Comparison of ENCODE assay signal across 7 cellular contexts in genomic region chr11:66289548-66290331, GRCh38. TPM values are rescaled to one million over a fixed set of nuclear protein-coding genes. Genes with fewer than 3 reads are reported as not detected.
A peak's percentile ranks its signal among the peaks of the same experiment; 100 is the strongest.
DNase-seq lines count a peak whose midpoint lies in the region; ATAC-seq and TF ChIP-seq lines count a peak whose summit lies in the region.

No MANE protein-coding gene starts in this region.

- peaks cover 24% of the 10 kb centered on the region for H3K4me1 ChIP-seq in NT2/D1 (ENCODE audit: insufficient read depth, insufficient read length)
- H3K4me1 ChIP-seq in trophoblast cell (ENCODE audit: control insufficient read depth in 1 of 2, insufficient read depth in 2 of 2, low read length in 2 of 2), result peaks cover 12 to 15% of the 10 kb centered on the region in 2 experiments
- no peaks in the 10 kb centered on the region for H3K4me1 ChIP-seq in urinary bladder (ENCODE audit: insufficient read depth)

- no peak overlapping the region for H2BK12ac ChIP-seq in trophoblast cell (ENCODE audit: low read length)

- H3K4me1 Mint-ChIP-seq in glutamatergic neuron (ENCODE audit: low read depth, unreplicated experiment), result peaks cover 34% of the 10 kb centered on the region

- H3K14ac ChIP-seq in trophoblast cell (ENCODE audit: low read length), result peak overlapping the region; percentile 45

- H2BK120ac ChIP-seq in trophoblast cell (ENCODE audit: insufficient read depth, low read length, poor library complexity), result no peak overlapping the region

- H3K79me1 ChIP-seq in trophoblast cell (ENCODE audit: low read length), result peaks cover 8% of the 10 kb centered on the region

- peak overlapping the region; percentile 38 for H2AFZ ChIP-seq in trophoblast cell (ENCODE audit: insufficient read depth, low read length, poor library complexity)

- no peak for TF ChIP-seq CTCF in glutamatergic neuron (IDR thresholded peaks at IDR 0.05; ENCODE audit: partially characterized antibody, unreplicated experiment)

- H4K8ac ChIP-seq in trophoblast cell (ENCODE audit: low read depth, low read length), result peak overlapping the region; percentile 86

- H3K9ac ChIP-seq in NT2/D1 (ENCODE audit: insufficient read length, low read depth) (peak overlapping the region; percentile 77), trophoblast cell (ENCODE audit: low read length) (peak overlapping the region; percentile 54)

- peak overlapping the region; percentile 95 for H3K4me3 Mint-ChIP-seq in glutamatergic neuron (ENCODE audit: unreplicated experiment)

- peak overlapping the region; percentile 72 for H3K27ac ChIP-seq in trophoblast cell (ENCODE audit: low read depth, low read length)
- H3K27ac ChIP-seq in urinary bladder (ENCODE audit: low read depth), result peak overlapping the region; percentile 85

- peak overlapping the region; percentile 30 for H3K4ac ChIP-seq in trophoblast cell (ENCODE audit: low read depth, low read length)

- peak overlapping the region; percentile 23 for H2AK5ac ChIP-seq in trophoblast cell (ENCODE audit: low read length)

- peaks cover 22% of the 10 kb centered on the region for H3K9me3 Mint-ChIP-seq in glutamatergic neuron (ENCODE audit: unreplicated experiment)

- peaks cover 30% of the 10 kb centered on the region for H3K36me3 ChIP-seq in NT2/D1 (ENCODE audit: insufficient read depth, insufficient read length, low read length)
- peaks cover 19 to 23% of the 10 kb centered on the region in 2 experiments for H3K36me3 ChIP-seq in trophoblast cell (ENCODE audit: control insufficient read depth in 1 of 2, insufficient read depth in 2 of 2, low read length in 2 of 2)
- no peaks in the 10 kb centered on the region for H3K36me3 ChIP-seq in urinary bladder (ENCODE audit: insufficient read depth)

- H3K27ac Mint-ChIP-seq in glutamatergic neuron (ENCODE audit: unreplicated experiment), result peak overlapping the region; percentile 98

- no peaks in the 10 kb centered on the region for H3K9me3 ChIP-seq in NT2/D1 (ENCODE audit: insufficient read depth, low read length)
- H3K9me3 ChIP-seq in trophoblast cell (ENCODE audit: insufficient read depth, low read depth, low read length), result peaks cover 3% of the 10 kb centered on the region

- peaks cover 10% of the 10 kb centered on the region for H3K79me2 ChIP-seq in trophoblast cell (ENCODE audit: control insufficient read depth, insufficient read depth, low read length, poor library complexity)

- H3K4me2 ChIP-seq in trophoblast cell (ENCODE audit: low read length), result peak overlapping the region; percentile 97

- peak overlapping the region; percentile 46 for H2BK5ac ChIP-seq in trophoblast cell (ENCODE audit: low read depth, low read length, poor library complexity)

- WGBS in trophoblast cell (ENCODE audit: extremely low coverage, insufficient coverage, insufficient read length), result no CpG with 5 or more reads among the region's 36 CpGs
- 9% methylated on average over 36 of the region's 36 CpGs for WGBS in urinary bladder

- no peak overlapping the region for H3K23ac ChIP-seq in trophoblast cell (ENCODE audit: low read length)

- no peaks in the 10 kb centered on the region for H3K36me3 Mint-ChIP-seq in glutamatergic neuron (ENCODE audit: unreplicated experiment)

- peaks cover 49% of the 10 kb centered on the region for H3K27me3 ChIP-seq in NT2/D1 (ENCODE audit: insufficient read depth, insufficient read length)
- H3K27me3 ChIP-seq in trophoblast cell (ENCODE audit: insufficient read depth, low read length), result peaks cover 20% of the 10 kb centered on the region

- DNase-seq in NT2/D1 (ENCODE audit: low read depth, low spot score) (peak; percentile 72), glutamatergic neuron (no peak), trophoblast cell (peak in 1 of 2 donors; percentile 77)
- peak; percentile 72 for DNase-seq in activated T-helper 9 cell treated with anti-CD3 and anti-CD28 coated beads, Interleukin-2, amount 50 U/mL, for 16 hours (ENCODE audit: low read depth)

- H3K4me3 ChIP-seq in NT2/D1 (ENCODE audit: insufficient read length, low read depth) (peak overlapping the region; percentile 90), trophoblast cell (ENCODE audit: low read depth, low read length) (peak overlapping the region; percentile 78), urinary bladder (ENCODE audit: low read depth, low read length) (peak overlapping the region; percentile 40)

- peaks cover 29% of the 10 kb centered on the region for H3K27me3 Mint-ChIP-seq in glutamatergic neuron (ENCODE audit: unreplicated experiment)

- ATAC-seq in GM18519 (IDR thresholded peaks at IDR 0.05; ENCODE audit: low FRiP score, unreplicated experiment) (peak; percentile 11), HG02798 (IDR thresholded peaks at IDR 0.05; ENCODE audit: poor library complexity, unreplicated experiment) (peak; percentile 34)

- H3K18ac ChIP-seq in trophoblast cell (ENCODE audit: low read length), result peak overlapping the region; percentile 61

- peak overlapping the region; percentile 79 for H4K91ac ChIP-seq in trophoblast cell (ENCODE audit: low read depth, low read length)

- peak overlapping the region; percentile 65 for H4K12ac ChIP-seq in trophoblast cell (ENCODE audit: low read depth, low read length)

RNA-seq across cellular contexts. Expression of gene YIF1A, which starts 0.8 kb away (rescaled TPM):
- 115 TPM for total RNA-seq in glutamatergic neuron (ENCODE audit: unreplicated experiment)
- polyA plus RNA-seq in trophoblast cell (2013), result 225 and 238 TPM in 2 replicates
- 62.0 TPM for total RNA-seq in urinary bladder
- polyA plus RNA-seq in urinary bladder, result 84.7 TPM

RNA-seq across cellular contexts. Expression of gene TMEM151A, which starts 2.0 kb away (rescaled TPM):
- total RNA-seq in glutamatergic neuron (ENCODE audit: unreplicated experiment) (19.2 TPM), urinary bladder (0.32 TPM)
- polyA plus RNA-seq in trophoblast cell (2013), result 0.10 and 0.12 TPM in 2 replicates
- 0.15 TPM for polyA plus RNA-seq in urinary bladder

RNA-seq across cellular contexts. Expression of gene CNIH2, which starts 11.8 kb away (rescaled TPM):
- total RNA-seq in glutamatergic neuron (ENCODE audit: unreplicated experiment), result 61.3 TPM
- polyA plus RNA-seq in trophoblast cell (2013), result 4.7 and 5.3 TPM in 2 replicates
- 1.1 TPM for total RNA-seq in urinary bladder
- polyA plus RNA-seq in urinary bladder, result 0.24 TPM

RNA-seq across cellular contexts. Expression of gene RAB1B, which starts 21.3 kb away (rescaled TPM):
- 85.4 TPM for total RNA-seq in glutamatergic neuron (ENCODE audit: unreplicated experiment)
- 160 and 162 TPM in 2 replicates for polyA plus RNA-seq in trophoblast cell (2013)
- 34.3 TPM for total RNA-seq in urinary bladder
- polyA plus RNA-seq in urinary bladder, result 190 TPM

RNA-seq across cellular contexts. Expression of gene CD248, which starts 27.1 kb away (rescaled TPM):
- total RNA-seq in glutamatergic neuron (ENCODE audit: unreplicated experiment), result 11.4 TPM
- polyA plus RNA-seq in trophoblast cell (2013), result 22.3 and 23.5 TPM in 2 replicates
- total RNA-seq in urinary bladder, result 28.7 TPM
- polyA plus RNA-seq in urinary bladder, result 66.5 TPM

Comparison
In these comparisons a context has a peak if more than half of its experiments do, and no peak if none do; other contexts are left out.
1. H3K4me3 ChIP-seq: peak in every context shown above with its lines; median percentile 90 in NT2/D1; 78 in trophoblast cell; 40 in urinary bladder.
2. RNA of gene TMEM151A, which starts 2.0 kb away (total RNA-seq): 19.2 TPM in glutamatergic neuron (single experiment); 0.32 TPM in urinary bladder (single experiment); every median in the first group is over 10 times any median in the second.
3. RNA of gene CNIH2, which starts 11.8 kb away (total RNA-seq): 61.3 TPM in glutamatergic neuron (single experiment); 1.1 TPM in urinary bladder (single experiment); every median in the first group is over 10 times any median in the second.